39 cellular contexts compared by ENCODE assay signal in genomic region chr9:95330720-95331404, GRCh38.
"Had no signal": no experiment of that assay in that cellular context is flagged by ENCODE, and none has a peak within 500 bp of the region (broad histone marks: within the 10 kb centered on the region; RNA-seq: fewer than 3 reads in every experiment).

No MANE protein-coding gene starts in this region.

- ATAC-seq: activated naive CD4-positive, alpha-beta T cell treated with anti-CD3 and anti-CD28 coated beads, Interleukin-2, amount 50 U/mL, for 72 hours; activated naive CD8-positive, alpha-beta T cell treated with anti-CD3 and anti-CD28 coated beads, Interleukin-2, amount 50 U/mL, for 24 hours; activated T-cell treated with anti-CD3 and anti-CD28 coated beads, Interleukin-2, amount 50 U/mL, for 4 hours; activated T-cell treated with anti-CD3 and anti-CD28 coated beads, Interleukin-2, amount 50 U/mL, for 72 hours; activated T-helper 17 cell treated with anti-CD3 and anti-CD28 coated beads, Interleukin-2, amount 50 U/mL, for 72 hours; body of pancreas had no signal

- H3K4me3 Mint-ChIP-seq: activated naive CD4-positive, alpha-beta T cell treated with anti-CD3 and anti-CD28 coated beads for 36 hours; activated naive CD4-positive, alpha-beta T cell treated with anti-CD3 and anti-CD28 coated beads, Interleukin-2, amount 10 ng/mL, durations not matched to agents 7 days and 5 days; activated naive CD4-positive, alpha-beta T cell treated with anti-CD3 and anti-CD28 coated beads, Interleukin-2, amount 50 U/mL, for 24 hours; activated naive CD8-positive, alpha-beta T cell; activated naive CD8-positive, alpha-beta T cell treated with anti-CD3 and anti-CD28 coated beads for 36 hours; activated naive CD8-positive, alpha-beta T cell treated with anti-CD3 and anti-CD28 coated beads, Interleukin-2, amount 10 ng/mL, durations not matched to agents 7 days and 5 days; activated naive CD8-positive, alpha-beta T cell treated with anti-CD3 and anti-CD28 coated beads, Interleukin-2, amount 50 U/mL, for 24 hours; activated T-cell treated with anti-CD3 and anti-CD28 coated beads, Interleukin-2, amount 50 U/mL, for 24 hours; activated T-cell treated with anti-CD3 and anti-CD28 coated beads, Interleukin-2, amount 50 U/mL, for 4 hours; activated T-cell treated with anti-CD3 and anti-CD28 coated beads, Interleukin-2, amount 50 U/mL, for 72 hours; activated T-helper 1 cell treated with anti-CD3 and anti-CD28 coated beads, Interleukin-12 subunit alpha, Interleukin-12 subunit beta, Interleukin-2, Interleukin-4 antibody, amounts not matched to agents 30 ng/mL and 10 ng/mL and 1 ng/mL, durations not matched to agents 14 hours and 24 hours and 36 hours; activated T-helper 17 cell treated with anti-CD3 and anti-CD28 coated beads, Interleukin-2, amount 50 U/mL, for 72 hours; brain; central memory CD8-positive, alpha-beta T cell had no signal

- H3K36me3 ChIP-seq: adrenal gland, ascending aorta, brain microvascular endothelial cell, breast epithelium, cardiac muscle cell had no signal

- H3K27me3 ChIP-seq: adrenal gland, ascending aorta, body of pancreas, brain microvascular endothelial cell, breast epithelium, cardiac muscle cell had no signal

- H3K4me1 ChIP-seq: adrenal gland, ascending aorta, body of pancreas, breast epithelium had no signal

- FAIRE-seq: astrocyte, bronchial epithelial cell had no signal

- DNase-seq: activated effector memory CD4-positive, alpha-beta T cell treated with anti-CD3 and anti-CD28 coated beads, Interleukin-2, amount 50 U/mL, for 16 hours; activated effector memory CD4-positive, alpha-beta T cell treated with Interleukin-2 at 50 U/mL for 16 hours; activated gamma-delta T cell treated with Interleukin-2 at 50 U/mL for 16 hours; activated naive CD4-positive, alpha-beta T cell; activated naive CD4-positive, alpha-beta T cell treated with anti-CD3 and anti-CD28 coated beads for 36 hours; activated naive CD4-positive, alpha-beta T cell treated with anti-CD3 and anti-CD28 coated beads, Interleukin-2, amount 10 ng/mL, durations not matched to agents 7 days and 5 days; activated naive CD4-positive, alpha-beta T cell treated with anti-CD3 and anti-CD28 coated beads, Interleukin-2, amount 50 U/mL, for 16 hours; activated naive CD4-positive, alpha-beta T cell treated with Interleukin-2 at 50 U/mL for 16 hours; activated naive CD8-positive, alpha-beta T cell treated with anti-CD3 and anti-CD28 coated beads for 36 hours; activated naive CD8-positive, alpha-beta T cell treated with anti-CD3 and anti-CD28 coated beads, Interleukin-2, amount 10 ng/mL, durations not matched to agents 7 days and 5 days; activated naive CD8-positive, alpha-beta T cell treated with anti-CD3 and anti-CD28 coated beads, Interleukin-2, amount 50 U/mL, for 24 hours; activated T-cell treated with anti-CD3 and anti-CD28 coated beads, Interleukin-2, amount 50 U/mL, for 1 hour; activated T-cell treated with anti-CD3 and anti-CD28 coated beads, Interleukin-2, amount 50 U/mL, for 24 hours; activated T-cell treated with anti-CD3 and anti-CD28 coated beads, Interleukin-2, amount 50 U/mL, for 4 hours; activated T-cell treated with anti-CD3 and anti-CD28 coated beads, Interleukin-2, amount 50 U/mL, for 48 hours; activated T-cell treated with anti-CD3 and anti-CD28 coated beads, Interleukin-2, amount 50 U/mL, for 72 hours; adrenal gland; amniotic stem cell; amygdala; anterior cingulate cortex; aorta; body of pancreas; brain microvascular endothelial cell; caudate nucleus; central memory CD4-positive, alpha-beta T cell; cerebellar nuclear complex had no signal

- H3K36me3 Mint-ChIP-seq: brain had no signal

- H3K27ac ChIP-seq: adrenal gland, ascending aorta, body of pancreas, brain microvascular endothelial cell, breast epithelium, cardiac muscle cell had no signal

- H3K9me3 Mint-ChIP-seq: activated naive CD4-positive, alpha-beta T cell treated with anti-CD3 and anti-CD28 coated beads, Interleukin-2, amount 50 U/mL, for 24 hours; central memory CD8-positive, alpha-beta T cell had no signal

- H3K9me3 ChIP-seq: adrenal gland, ascending aorta, body of pancreas had no signal

- H3K27ac Mint-ChIP-seq: activated naive CD4-positive, alpha-beta T cell treated with anti-CD3 and anti-CD28 coated beads for 36 hours; activated naive CD4-positive, alpha-beta T cell treated with anti-CD3 and anti-CD28 coated beads, Interleukin-2, amount 10 ng/mL, durations not matched to agents 7 days and 5 days; activated naive CD4-positive, alpha-beta T cell treated with anti-CD3 and anti-CD28 coated beads, Interleukin-2, amount 50 U/mL, for 24 hours; activated naive CD4-positive, alpha-beta T cell treated with anti-CD3 and anti-CD28 coated beads, Interleukin-2, amount 50 U/mL, for 72 hours; activated naive CD8-positive, alpha-beta T cell; activated naive CD8-positive, alpha-beta T cell treated with anti-CD3 and anti-CD28 coated beads for 36 hours; activated naive CD8-positive, alpha-beta T cell treated with anti-CD3 and anti-CD28 coated beads, Interleukin-2, amount 10 ng/mL, durations not matched to agents 7 days and 5 days; activated naive CD8-positive, alpha-beta T cell treated with anti-CD3 and anti-CD28 coated beads, Interleukin-2, amount 50 U/mL, for 24 hours; activated T-cell treated with anti-CD3 and anti-CD28 coated beads, Interleukin-2, amount 50 U/mL, for 24 hours; activated T-cell treated with anti-CD3 and anti-CD28 coated beads, Interleukin-2, amount 50 U/mL, for 72 hours; activated T-helper 1 cell treated with anti-CD3 and anti-CD28 coated beads, Interleukin-12 subunit alpha, Interleukin-12 subunit beta, Interleukin-2, Interleukin-4 antibody, amounts not matched to agents 30 ng/mL and 10 ng/mL and 1 ng/mL, durations not matched to agents 14 hours and 24 hours and 36 hours; activated T-helper 17 cell treated with anti-CD3 and anti-CD28 coated beads, Interleukin-2, amount 50 U/mL, for 72 hours; activated T-helper 2 cell treated with anti-CD3 and anti-CD28 coated beads, Interferon-gamma antibody, Interleukin-2, Interleukin-4, amounts not matched to agents 10 μg/mL and 5 μg/mL and 100 μg/mL, durations not matched to agents 14 hours and 24 hours and 36 hours; brain had no signal

- H3K4me1 Mint-ChIP-seq: activated naive CD4-positive, alpha-beta T cell treated with anti-CD3 and anti-CD28 coated beads, Interleukin-2, amount 10 ng/mL, durations not matched to agents 7 days and 5 days; activated naive CD4-positive, alpha-beta T cell treated with anti-CD3 and anti-CD28 coated beads, Interleukin-2, amount 50 U/mL, for 24 hours; activated naive CD8-positive, alpha-beta T cell treated with anti-CD3 and anti-CD28 coated beads for 36 hours; activated naive CD8-positive, alpha-beta T cell treated with anti-CD3 and anti-CD28 coated beads, Interleukin-2, amount 10 ng/mL, durations not matched to agents 7 days and 5 days; activated naive CD8-positive, alpha-beta T cell treated with anti-CD3 and anti-CD28 coated beads, Interleukin-2, amount 50 U/mL, for 24 hours; activated T-helper 17 cell treated with anti-CD3 and anti-CD28 coated beads, Interleukin-2, amount 50 U/mL, for 72 hours; brain; central memory CD8-positive, alpha-beta T cell had no signal

- H3K4me3 ChIP-seq: adrenal gland, ascending aorta, body of pancreas, breast epithelium, cardiac muscle cell had no signal
